1 cellular context compared by ENCODE assay signal in genomic region chr15:85154061-85154460, GRCh38.
TF ChIP-seq lines count a peak whose summit lies in the region.

No MANE protein-coding gene starts in this region.

TF ChIP-seq in K562, 482 proteins besides CTCF, POLR2A, EP300 and RAD21 (continued from another document):
- TF ChIP-seq ZBTB43 (CRISPR knock-in tag; IDR thresholded peaks at IDR 0.05) (no peak), DEAF1 (CRISPR knock-in tag; IDR thresholded peaks at IDR 0.05) (no peak), ZSCAN29 (IDR thresholded peaks at IDR 0.05) (no peak), TCF15 (CRISPR knock-in tag; IDR thresholded peaks at IDR 0.05) (no peak), SNRNP70 (optimal IDR thresholded peaks at IDR 0.05; ENCODE audit: low read depth, low read length) (no peak), PRPF4 (IDR thresholded peaks at IDR 0.05; ENCODE audit: insufficient read depth, low read depth, low read length, poor library complexity, severe bottlenecking) (no peak), EWSR1 (IDR thresholded peaks at IDR 0.05; ENCODE audit: borderline replicate concordance, low read depth, partially characterized antibody) (no peak), ZNF75A (CRISPR knock-in tag; IDR thresholded peaks at IDR 0.05) (no peak), RBM22 (IDR thresholded peaks at IDR 0.05; ENCODE audit: low read depth, low read length, poor library complexity, severe bottlenecking) (no peak), MEIS2 (IDR thresholded peaks at IDR 0.05; ENCODE audit: partially characterized antibody) (peak; percentile 94), E2F1 (CRISPR knock-in tag; IDR thresholded peaks at IDR 0.05) (no peak), HMG20A (CRISPR knock-in tag; conservative IDR thresholded peaks at IDR 0.05) (no peak), ZC3H4 (CRISPR knock-in tag; IDR thresholded peaks at IDR 0.05; ENCODE audit: borderline replicate concordance) (no peak), MAFG (tag; conservative IDR thresholded peaks at IDR 0.05) (0 out of 2 replicates have a peak, but pooled peaks have one; percentile 34), NR1H2 (CRISPR knock-in tag; IDR thresholded peaks at IDR 0.05) (no peak), JUND (IDR thresholded peaks at IDR 0.05; ENCODE audit: borderline replicate concordance, low read depth, low read length) (no peak), JUND (tag; IDR thresholded peaks at IDR 0.05; ENCODE audit: borderline replicate concordance, low read depth, low read length) (no peak; the same call in 2 of the 3 replicates), ESRRB (CRISPR knock-in tag; IDR thresholded peaks at IDR 0.05; ENCODE audit: borderline replicate concordance) (no peak), NFYB (IDR thresholded peaks at IDR 0.05; ENCODE audit: extremely low read depth, insufficient read length) (no peak), CCAR2 (IDR thresholded peaks at IDR 0.05; ENCODE audit: low read depth, low read length) (no peak), ZNF134 (CRISPR knock-in tag; conservative IDR thresholded peaks at IDR 0.05) (no peak), MTA1 (IDR thresholded peaks at IDR 0.05; ENCODE audit: borderline replicate concordance) (no peak), HBP1 (CRISPR knock-in tag; IDR thresholded peaks at IDR 0.05) (no peak), MXI1 (IDR thresholded peaks at IDR 0.05; ENCODE audit: low read depth, low read length) (no peak), ETV1 (tag; conservative IDR thresholded peaks at IDR 0.05; ENCODE audit: low read depth) (no peak), SFPQ (IDR thresholded peaks at IDR 0.05; ENCODE audit: low read depth, low read length) (no peak), ZBTB34 (CRISPR knock-in tag; IDR thresholded peaks at IDR 0.05) (no peak), ZNF124 (CRISPR knock-in tag; IDR thresholded peaks at IDR 0.05) (no peak), ELK1 (CRISPR knock-in tag; IDR thresholded peaks at IDR 0.05) (no peak), PKNOX1 (IDR thresholded peaks at IDR 0.05) (peak; percentile 93), LEF1 (IDR thresholded peaks at IDR 0.05) (no peak), SRF (CRISPR knock-in tag; IDR thresholded peaks at IDR 0.05) (no peak), HNRNPK (IDR thresholded peaks at IDR 0.05; ENCODE audit: low read depth, low read length, poor library complexity, severe bottlenecking) (no peak), TSC22D4 (tag; IDR thresholded peaks at IDR 0.05) (no peak), ZNF431 (CRISPR knock-in tag; IDR thresholded peaks at IDR 0.05) (no peak), KDM1A (IDR thresholded peaks at IDR 0.05) (peak; percentile 63 to 68), SRSF3 (IDR thresholded peaks at IDR 0.05; ENCODE audit: insufficient read depth, low read length) (no peak), KLF10 (CRISPR knock-in tag; IDR thresholded peaks at IDR 0.05) (no peak), POLR2AphosphoS2 (IDR thresholded peaks at IDR 0.05; ENCODE audit: low read length) (no peak), CXXC5 (CRISPR knock-in tag; IDR thresholded peaks at IDR 0.05) (0 out of 2 replicates have a peak, but pooled peaks have one; percentile 38), ZNF174 (CRISPR knock-in tag; IDR thresholded peaks at IDR 0.05) (no peak), HMBOX1 (IDR thresholded peaks at IDR 0.05) (no peak), E2F4 (CRISPR knock-in tag; IDR thresholded peaks at IDR 0.05; ENCODE audit: low read depth) (no peak), ZNF740 (CRISPR knock-in tag; IDR thresholded peaks at IDR 0.05) (no peak), ZNF740 (tag; IDR thresholded peaks at IDR 0.05) (no peak), RCOR1 (IDR thresholded peaks at IDR 0.05; ENCODE audit: borderline replicate concordance in 1 of 2, low read depth in 2 of 2, low read length in 2 of 2) (peak in 1 of 2 experiments; percentile 88; a peak in 2 of 4 replicates), KAT2B (IDR thresholded peaks at IDR 0.05; ENCODE audit: low read depth, low read length) (no peak)
